ENCODE assay signal across 23 cellular contexts in genomic region chr2:24354382-24354781, GRCh38. TPM values are rescaled to one million over a fixed set of nuclear protein-coding genes. Genes with fewer than 3 reads are reported as not detected.
DNase-seq lines count a peak whose midpoint lies in the region; ATAC-seq and TF ChIP-seq lines count a peak whose summit lies in the region.
"Had no signal": no experiment of that assay in that cellular context is flagged by ENCODE, and none has a peak within 500 bp of the region (broad histone marks: within the 10 kb centered on the region; RNA-seq: fewer than 3 reads in every experiment).

No MANE protein-coding gene starts in this region.

- H3K9me3 ChIP-seq in CD8-positive, alpha-beta T cell (ENCODE audit: low read length), result no peaks in the 10 kb centered on the region
- H3K9me3 ChIP-seq in Loucy (ENCODE audit: insufficient read depth, low read depth, low read length), result no peaks in the 10 kb centered on the region

- H3K4me1 ChIP-seq in CD8-positive, alpha-beta T cell (ENCODE audit: insufficient read depth, low read length), result peaks cover 64% of the 10 kb centered on the region
- peaks cover 54% of the 10 kb centered on the region for H3K4me1 ChIP-seq in Loucy (ENCODE audit: insufficient read depth, low read length, poor library complexity, severe bottlenecking)

- no peaks in the 10 kb centered on the region for H3K27me3 Mint-ChIP-seq in CD8-positive, alpha-beta T cell (ENCODE audit: low read depth)
- no peaks in the 10 kb centered on the region for H3K27me3 Mint-ChIP-seq in dendritic cell treated with granulocyte-macrophage colony-stimulating factor and Interleukin-4, amounts not matched to agents 40 ng/mL and 50 ng/mL, for 4 days
- no peaks in the 10 kb centered on the region for H3K27me3 Mint-ChIP-seq in stimulated activated naive B cell treated with anti-CD40 and anti-IgM and Interleukin-4, amounts not matched to agents 10 μg/mL and 1 μg/mL and 100 μg/mL, for 72 hours
- H3K27me3 Mint-ChIP-seq: activated naive CD4-positive, alpha-beta T cell treated with anti-CD3 and anti-CD28 coated beads, Interleukin-2, amount 10 ng/mL, durations not matched to agents 7 days and 5 days had no signal

- H3F3A ChIP-seq in Loucy (ENCODE audit: low read depth), result no peaks in the 10 kb centered on the region

- peaks cover 54% of the 10 kb centered on the region for H4K20me1 ChIP-seq in Loucy (ENCODE audit: insufficient read depth, low read length, poor library complexity, severe bottlenecking)

- no peak overlapping the region for H3K27ac ChIP-seq in CD8-positive, alpha-beta T cell (ENCODE audit: low read depth, low read length)

- H3K9ac ChIP-seq in Loucy (ENCODE audit: low read depth, low read length, poor library complexity, severe bottlenecking), result peak overlapping the region; percentile 46

- H3K36me3 ChIP-seq in CD8-positive, alpha-beta T cell (ENCODE audit: insufficient read depth, low read length), result no peaks in the 10 kb centered on the region
- no peaks in the 10 kb centered on the region for H3K36me3 ChIP-seq in Loucy (ENCODE audit: insufficient read depth, low read length)

- no peak for TF ChIP-seq CTCF in CD8-positive, alpha-beta T cell (IDR thresholded peaks at IDR 0.05)
- TF ChIP-seq CTCF in Loucy (conservative IDR thresholded peaks at IDR 0.05; ENCODE audit: low read length), result no peak

- H3K79me2 ChIP-seq in Loucy (ENCODE audit: insufficient read depth, low read length), result peaks cover 97% of the 10 kb centered on the region

- H3K4me1 Mint-ChIP-seq in CD8-positive, alpha-beta T cell (ENCODE audit: low read depth), result peaks cover 79% of the 10 kb centered on the region
- H3K4me1 Mint-ChIP-seq in dendritic cell treated with granulocyte-macrophage colony-stimulating factor and Interleukin-4, amounts not matched to agents 40 ng/mL and 50 ng/mL, for 4 days (ENCODE audit: low read depth), result peaks cover 66% of the 10 kb centered on the region
- H3K4me1 Mint-ChIP-seq in stimulated activated naive B cell treated with anti-CD40 and anti-IgM and Interleukin-4, amounts not matched to agents 10 μg/mL and 1 μg/mL and 100 μg/mL, for 72 hours, result peaks cover 48 to 78% of the 10 kb centered on the region in 2 donors

- H3K27ac Mint-ChIP-seq in CD8-positive, alpha-beta T cell, result no peak overlapping the region
- H3K27ac Mint-ChIP-seq in dendritic cell treated with granulocyte-macrophage colony-stimulating factor and Interleukin-4, amounts not matched to agents 40 ng/mL and 50 ng/mL, for 4 days, result peak overlapping the region; percentile 68
- peak overlapping the region; percentile 73 for H3K27ac Mint-ChIP-seq in stimulated activated naive B cell treated with anti-CD40 and anti-IgM and Interleukin-4, amounts not matched to agents 10 μg/mL and 1 μg/mL and 100 μg/mL, for 72 hours
- H3K27ac Mint-ChIP-seq: activated naive CD4-positive, alpha-beta T cell treated with anti-CD3 and anti-CD28 coated beads, Interleukin-2, amount 10 ng/mL, durations not matched to agents 7 days and 5 days had no signal

- peak overlapping the region; percentile 66 for H3K4me2 ChIP-seq in Loucy (ENCODE audit: low read depth, low read length, poor library complexity, severe bottlenecking)

- no peak for DNase-seq in CD8-positive, alpha-beta T cell
- DNase-seq in stimulated activated naive B cell treated with anti-CD40 and anti-IgM and Interleukin-4, amounts not matched to agents 10 μg/mL and 1 μg/mL and 100 μg/mL, for 72 hours, result no peak
- DNase-seq in NCI-H2029 treated with DMSO at 0.1 percent for 48 hours (lab: John Stamatoyannopoulos, UW), result no peak
- no peak for DNase-seq in DMS 273 treated with DMSO at 0.1 percent for 48 hours (lab: John Stamatoyannopoulos, UW)
- no peak for DNase-seq in T1000 (lab: John Stamatoyannopoulos, UW)
- DNase-seq: activated CD8-positive, alpha-beta memory T cell treated with anti-CD3 and anti-CD28 coated beads for 24 hours; activated naive CD4-positive, alpha-beta T cell treated with anti-CD3 and anti-CD28 coated beads, Interleukin-2, amount 10 ng/mL, durations not matched to agents 7 days and 5 days; activated T-cell treated with anti-CD3 and anti-CD28 coated beads, Interleukin-2, amount 50 U/mL, for 48 hours; anterior cingulate cortex; Calu3; dermis blood vessel endothelial cell; EL; H9; head of caudate nucleus; IMR-90; left colon; midbrain; NCI-H1436 treated with DMSO at 0.1 percent for 48 hours; NCI-H2171; NCI-H524 treated with DMSO at 0.1 percent for 48 hours; posterior cingulate gyrus had no signal

- ATAC-seq in CD8-positive, alpha-beta T cell, result no peak
- no peak for ATAC-seq in stimulated activated naive B cell treated with anti-CD40 and anti-IgM and Interleukin-4, amounts not matched to agents 10 μg/mL and 1 μg/mL and 100 μg/mL, for 72 hours (replicated peaks)
- ATAC-seq: left colon had no signal

- no peaks in the 10 kb centered on the region for H3K9me3 Mint-ChIP-seq in CD8-positive, alpha-beta T cell
- no peaks in the 10 kb centered on the region for H3K9me3 Mint-ChIP-seq in dendritic cell treated with granulocyte-macrophage colony-stimulating factor and Interleukin-4, amounts not matched to agents 40 ng/mL and 50 ng/mL, for 4 days
- H3K9me3 Mint-ChIP-seq in stimulated activated naive B cell treated with anti-CD40 and anti-IgM and Interleukin-4, amounts not matched to agents 10 μg/mL and 1 μg/mL and 100 μg/mL, for 72 hours, result peaks cover 0 to 3% of the 10 kb centered on the region in 2 donors
- H3K9me3 Mint-ChIP-seq: activated naive CD4-positive, alpha-beta T cell treated with anti-CD3 and anti-CD28 coated beads, Interleukin-2, amount 10 ng/mL, durations not matched to agents 7 days and 5 days; H9 had no signal

- H3K36me3 Mint-ChIP-seq in CD8-positive, alpha-beta T cell, result peaks cover 5% of the 10 kb centered on the region
- peaks cover 12% of the 10 kb centered on the region for H3K36me3 Mint-ChIP-seq in dendritic cell treated with granulocyte-macrophage colony-stimulating factor and Interleukin-4, amounts not matched to agents 40 ng/mL and 50 ng/mL, for 4 days (ENCODE audit: low read depth)
- H3K36me3 Mint-ChIP-seq in stimulated activated naive B cell treated with anti-CD40 and anti-IgM and Interleukin-4, amounts not matched to agents 10 μg/mL and 1 μg/mL and 100 μg/mL, for 72 hours, result peaks cover 16 to 24% of the 10 kb centered on the region in 2 donors

- POLR2A ChIA-PET in CD8-positive, alpha-beta T cell (lab: Charles Lee), result no interaction called here

- H2AFZ ChIP-seq in Loucy (ENCODE audit: low read length), result no peak overlapping the region

- intact Hi-C loops in CD8-positive, alpha-beta T cell (cut with DNase I, micrococcal nuclease), result no loop called here
- intact Hi-C loops in dendritic cell treated with granulocyte-macrophage colony-stimulating factor and Interleukin-4, amounts not matched to agents 40 ng/mL and 50 ng/mL, for 4 days (cut with micrococcal nuclease), result no loop called here

- no peaks in the 10 kb centered on the region for H3K27me3 ChIP-seq in CD8-positive, alpha-beta T cell (ENCODE audit: insufficient read depth, low read length)
- no peaks in the 10 kb centered on the region for H3K27me3 ChIP-seq in Loucy (ENCODE audit: insufficient read depth, low read length, poor library complexity, severe bottlenecking)

- CTCF ChIA-PET in CD8-positive, alpha-beta T cell (lab: Charles Lee), result no interaction called here

- peak overlapping the region; percentile 3 for H3K4me3 Mint-ChIP-seq in CD8-positive, alpha-beta T cell
- H3K4me3 Mint-ChIP-seq in dendritic cell treated with granulocyte-macrophage colony-stimulating factor and Interleukin-4, amounts not matched to agents 40 ng/mL and 50 ng/mL, for 4 days, result no peak overlapping the region
- H3K4me3 Mint-ChIP-seq in stimulated activated naive B cell treated with anti-CD40 and anti-IgM and Interleukin-4, amounts not matched to agents 10 μg/mL and 1 μg/mL and 100 μg/mL, for 72 hours, result peak overlapping the region in 1 of 2 donors; percentile 19
- H3K4me3 Mint-ChIP-seq: activated naive CD4-positive, alpha-beta T cell treated with anti-CD3 and anti-CD28 coated beads, Interleukin-2, amount 10 ng/mL, durations not matched to agents 7 days and 5 days; H9 had no signal

- no peak overlapping the region for H3K4me3 ChIP-seq in CD8-positive, alpha-beta T cell (ENCODE audit: low read depth, low read length)
- peak overlapping the region; percentile 66 for H3K4me3 ChIP-seq in Loucy (ENCODE audit: low read length, poor library complexity, severe bottlenecking)

- H3K9me2 ChIP-seq in Loucy (replicated peaks; ENCODE audit: low read depth, low read length), result no peaks in the 10 kb centered on the region

RNA-seq across cellular contexts. Expression of gene ITSN2, which starts 6.0 kb away (rescaled TPM):
- total RNA-seq in CD8-positive, alpha-beta T cell, result 10 to 100 TPM; 86.0 to 89.3 TPM
